Comparison of ENCODE assay signal across 16 cellular contexts in the genomic region with DNA sequence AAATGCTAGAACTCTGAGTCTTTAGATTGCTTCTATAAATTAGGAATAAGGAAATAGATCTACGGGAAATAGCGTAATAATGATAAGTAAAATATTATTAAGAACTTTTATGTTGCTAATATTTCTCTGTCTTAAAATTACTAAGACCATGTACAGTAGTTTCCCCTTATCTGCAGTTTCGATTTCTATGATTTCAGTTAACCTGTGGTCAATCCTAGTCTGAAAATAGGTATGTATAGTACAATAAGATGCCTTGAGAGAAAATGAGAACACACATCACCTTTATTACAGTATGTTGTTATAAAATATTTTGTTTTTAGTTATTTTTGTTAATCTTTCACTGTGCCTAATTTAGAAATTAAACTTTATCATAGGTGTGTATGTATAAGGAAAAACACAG.
"Had no signal": no experiment of that assay in that cellular context is flagged by ENCODE, and none has a peak within 500 bp of the region (broad histone marks: within the 10 kb centered on the region; RNA-seq: fewer than 3 reads in every experiment).

No MANE protein-coding gene starts in this region.

- DNase-seq: activated CD8-positive, alpha-beta memory T cell treated with anti-CD3 and anti-CD28 coated beads, Interleukin-2, amount 50 U/mL, for 4 hours; activated CD8-positive, alpha-beta T cell treated with anti-CD3 and anti-CD28 coated beads for 36 hours; activated naive CD8-positive, alpha-beta T cell treated with anti-CD3 and anti-CD28 coated beads, Interleukin-2, amount 50 U/mL, for 24 hours; activated T-cell treated with anti-CD3 and anti-CD28 coated beads, Interleukin-2, amount 50 U/mL, for 72 hours; foreskin keratinocyte; head of caudate nucleus; left colon; naive thymus-derived CD4-positive, alpha-beta T cell; posterior cingulate gyrus; tibial artery; uterus had no signal

- H3K4me3 ChIP-seq: ascending aorta, tibial artery, uterus had no signal

- H3K9me3 ChIP-seq: ascending aorta, neutrophil, tibial artery, uterus had no signal

- H3K27me3 ChIP-seq: ascending aorta, foreskin keratinocyte, neutrophil, tibial artery, uterus had no signal

- H3K4me1 ChIP-seq: ascending aorta, tibial artery, uterus had no signal

- FAIRE-seq: bronchial epithelial cell had no signal

- H3K27ac ChIP-seq: ascending aorta, foreskin keratinocyte, neutrophil, tibial artery, uterus, VCaP had no signal

- ATAC-seq: activated CD8-positive, alpha-beta T cell treated with anti-CD3 and anti-CD28 coated beads for 36 hours; activated naive CD8-positive, alpha-beta T cell treated with anti-CD3 and anti-CD28 coated beads, Interleukin-2, amount 50 U/mL, for 24 hours; activated T-cell treated with anti-CD3 and anti-CD28 coated beads, Interleukin-2, amount 50 U/mL, for 72 hours; foreskin keratinocyte; left colon; naive thymus-derived CD4-positive, alpha-beta T cell; stimulated activated effector memory CD8-positive, alpha-beta T cell treated with anti-CD3 and anti-CD28 coated beads, Interleukin-12 subunit alpha, Interleukin-12 subunit beta, amount 100 ng/mL, for 72 hours had no signal

- H3K36me3 ChIP-seq: ascending aorta, neutrophil, tibial artery, uterus had no signal
